25 cellular contexts compared by ENCODE assay signal in genomic region chr17:1402268-1402598, GRCh38.
"Had no signal": no experiment of that assay in that cellular context is flagged by ENCODE, and none has a peak within 500 bp of the region (broad histone marks: within the 10 kb centered on the region; RNA-seq: fewer than 3 reads in every experiment).

No MANE protein-coding gene starts in this region.

- H3K36me3 ChIP-seq: gastrocnemius medialis, heart left ventricle, pancreas, prostate gland, right atrium auricular region, sigmoid colon, spleen, tibial artery, upper lobe of left lung, uterus had no signal

- H3K9me3 ChIP-seq: gastrocnemius medialis, heart left ventricle, pancreas, prostate gland, right atrium auricular region, sigmoid colon, spleen, testis, tibial artery, upper lobe of left lung, uterus had no signal

- H3K27ac Mint-ChIP-seq: effector memory CD8-positive, alpha-beta T cell; memory B cell; natural killer cell; stimulated activated memory B cell treated with anti-CD40 and anti-IgM and Interleukin-4, amounts not matched to agents 10 μg/mL and 1 μg/mL and 100 μg/mL, for 72 hours had no signal

- ATAC-seq: effector memory CD8-positive, alpha-beta T cell; gastrocnemius medialis; heart left ventricle; left lobe of liver; natural killer cell; pancreas; stimulated activated memory B cell treated with anti-CD40 and anti-IgM and Interleukin-4, amounts not matched to agents 10 μg/mL and 1 μg/mL and 100 μg/mL, for 72 hours; stimulated activated naive CD8-positive, alpha-beta T cell treated with anti-CD3 and anti-CD28 coated beads, Interleukin-15, Interleukin-2, amounts not matched to agents 100 U/mL and 50 U/mL, for 24 hours had no signal

- H3K36me3 Mint-ChIP-seq: memory B cell, natural killer cell had no signal

- H3K27me3 Mint-ChIP-seq: effector memory CD8-positive, alpha-beta T cell; memory B cell; stimulated activated memory B cell treated with anti-CD40 and anti-IgM and Interleukin-4, amounts not matched to agents 10 μg/mL and 1 μg/mL and 100 μg/mL, for 72 hours had no signal

- H3K4me3 ChIP-seq: gastrocnemius medialis, heart left ventricle, hepatocyte, lung, pancreas, prostate gland, right atrium auricular region, sigmoid colon, spleen, testis, tibial artery, upper lobe of left lung, uterus had no signal

- H2AFZ ChIP-seq: hepatocyte had no signal

- H3K4me1 ChIP-seq: uterus had no signal

- H3K4me2 ChIP-seq: hepatocyte had no signal

- H3K27ac ChIP-seq: gastrocnemius medialis, heart left ventricle, hepatocyte, pancreas, prostate gland, right atrium auricular region, sigmoid colon, spleen, testis, tibial artery, upper lobe of left lung, uterus had no signal

- H3K4me3 Mint-ChIP-seq: effector memory CD8-positive, alpha-beta T cell; memory B cell; natural killer cell; stimulated activated memory B cell treated with anti-CD40 and anti-IgM and Interleukin-4, amounts not matched to agents 10 μg/mL and 1 μg/mL and 100 μg/mL, for 72 hours had no signal

- H3K27me3 ChIP-seq: gastrocnemius medialis, heart left ventricle, hepatocyte, pancreas, right atrium auricular region, sigmoid colon, spleen, testis, tibial artery, upper lobe of left lung, uterus had no signal

- DNase-seq: cerebellar nuclear complex; cortex of kidney; effector memory CD8-positive, alpha-beta T cell; foreskin fibroblast; heart left ventricle; natural killer cell; nucleus accumbens; sigmoid colon; stimulated activated CD4-positive, alpha-beta T cell treated with anti-CD3 and anti-CD28 coated beads, Interleukin-4, amount 100 ng/mL, for 4 hours; stimulated activated naive CD8-positive, alpha-beta T cell treated with anti-CD3 and anti-CD28 coated beads, Interleukin-15, Interleukin-2, amounts not matched to agents 100 U/mL and 50 U/mL, for 24 hours; substantia nigra; testis; upper lobe of left lung; uterus had no signal

- H3K9me3 Mint-ChIP-seq: effector memory CD8-positive, alpha-beta T cell; memory B cell; natural killer cell; stimulated activated memory B cell treated with anti-CD40 and anti-IgM and Interleukin-4, amounts not matched to agents 10 μg/mL and 1 μg/mL and 100 μg/mL, for 72 hours had no signal
